ENCODE assay signal across 21 cellular contexts in genomic region chr3:5809811-5810210, GRCh38.
DNase-seq lines count a peak whose midpoint lies in the region; TF ChIP-seq lines count a peak whose summit lies in the region.
"Had no signal": no experiment of that assay in that cellular context is flagged by ENCODE, and none has a peak within 500 bp of the region (broad histone marks: within the 10 kb centered on the region; RNA-seq: fewer than 3 reads in every experiment).

No MANE protein-coding gene starts in this region.

- H3K9me3 ChIP-seq in A673 (ENCODE audit: low read depth, low read length, poor library complexity, severe bottlenecking) = no peaks in the 10 kb centered on the region
- H3K9me3 ChIP-seq: BLaER1 treated with 17β-estradiol and CSF1 and Interleukin-3, amounts not matched to agents 10 nM and 100 nM; SJSA1 had no signal

- POLR2A ChIA-PET in A673 (lab: Charles Lee; ENCODE audit: low non-redundant PET) = no interaction called here

- H3K27me3 Mint-ChIP-seq in endothelial cell (ENCODE audit: unreplicated experiment) = no peaks in the 10 kb centered on the region
- no peaks in the 10 kb centered on the region for H3K27me3 Mint-ChIP-seq in T-helper 2 cell treated with Interferon-gamma antibody and Interleukin-4, amounts not matched to agents 5 μg/mL and 100 μg/mL, for 36 hours (ENCODE audit: low read depth)
- H3K27me3 Mint-ChIP-seq: CD4-positive, alpha-beta T cell had no signal

- no peak overlapping the region for H3K27ac ChIP-seq in A673 (ENCODE audit: low read depth, low read length, poor library complexity, severe bottlenecking)
- H3K27ac ChIP-seq: BLaER1 treated with 17β-estradiol and CSF1 and Interleukin-3, amounts not matched to agents 10 nM and 100 nM; SJSA1 had no signal

- DNase-seq in NCI-H146 (lab: John Stamatoyannopoulos, UW) (peak; percentile 40), NCI-H146 treated with DMSO at 0.1 percent for 48 hours (lab: John Stamatoyannopoulos, UW; ENCODE audit: unreplicated experiment) (no peak), A673 (ENCODE audit: low spot score) (peak; percentile 7), NCI-H1105 treated with DMSO at 0.1 percent for 48 hours (lab: John Stamatoyannopoulos, UW) (peak; percentile 2), endothelial cell (ENCODE audit: low spot score) (no peak), T-helper 1 cell (no peak)
- no peak for DNase-seq in T-helper 2 cell treated with Interferon-gamma antibody and Interleukin-4, amounts not matched to agents 5 μg/mL and 100 μg/mL, for 36 hours (ENCODE audit: low spot score)
- no peak for DNase-seq in stimulated activated CD4-positive, alpha-beta T cell treated with anti-CD3 and anti-CD28 coated beads, Interleukin-2, amount 100 ng/mL, for 24 hours
- DNase-seq: CD4-positive, alpha-beta T cell; COR-L47; DND-41; H9; Karpas-422; NCI-H1092; NCI-H1436 treated with DMSO at 0.1 percent for 48 hours; NCI-H2029; NCI-H2171; NCI-H226 had no signal

- intact Hi-C loops in A673 (cut with micrococcal nuclease; ENCODE audit: unreplicated experiment) = no loop called here

- H3K4me3 ChIP-seq in A673 (ENCODE audit: low read depth, low read length, poor library complexity, severe bottlenecking) = no peak overlapping the region
- H3K4me3 ChIP-seq: BLaER1 treated with 17β-estradiol and CSF1 and Interleukin-3, amounts not matched to agents 10 nM and 100 nM; GM23338; SJSA1 had no signal

- no peaks in the 10 kb centered on the region for H3K27me3 ChIP-seq in A673 (replicated peaks; ENCODE audit: insufficient read depth, low read depth, low read length, poor library complexity)
- H3K27me3 ChIP-seq: BLaER1 treated with 17β-estradiol and CSF1 and Interleukin-3, amounts not matched to agents 10 nM and 100 nM; SJSA1 had no signal

- H3K36me3 ChIP-seq in A673 (ENCODE audit: insufficient read depth, low read length, poor library complexity, severe bottlenecking) = no peaks in the 10 kb centered on the region
- H3K36me3 ChIP-seq: BLaER1 treated with 17β-estradiol and CSF1 and Interleukin-3, amounts not matched to agents 10 nM and 100 nM; SJSA1 had no signal

- no peak for TF ChIP-seq CTCF in A673 (conservative IDR thresholded peaks at IDR 0.05; ENCODE audit: low read depth, low read length)
- no peak for TF ChIP-seq CTCF in endothelial cell (IDR thresholded peaks at IDR 0.05; ENCODE audit: unreplicated experiment)

- peaks cover 3% of the 10 kb centered on the region for H3K36me3 Mint-ChIP-seq in endothelial cell (ENCODE audit: low read depth, unreplicated experiment)
- no peaks in the 10 kb centered on the region for H3K36me3 Mint-ChIP-seq in T-helper 2 cell treated with Interferon-gamma antibody and Interleukin-4, amounts not matched to agents 5 μg/mL and 100 μg/mL, for 36 hours (ENCODE audit: low read depth)

- peaks cover 29% of the 10 kb centered on the region for H3K9me3 Mint-ChIP-seq in endothelial cell (ENCODE audit: unreplicated experiment)
- no peaks in the 10 kb centered on the region for H3K9me3 Mint-ChIP-seq in T-helper 2 cell treated with Interferon-gamma antibody and Interleukin-4, amounts not matched to agents 5 μg/mL and 100 μg/mL, for 36 hours
- H3K9me3 Mint-ChIP-seq: CD4-positive, alpha-beta T cell; H9 had no signal

- peak overlapping the region; percentile 33 for H3K4me3 Mint-ChIP-seq in endothelial cell (ENCODE audit: unreplicated experiment)
- no peak overlapping the region for H3K4me3 Mint-ChIP-seq in T-helper 2 cell treated with Interferon-gamma antibody and Interleukin-4, amounts not matched to agents 5 μg/mL and 100 μg/mL, for 36 hours
- H3K4me3 Mint-ChIP-seq: CD4-positive, alpha-beta T cell; GM23338; H9 had no signal

- H3K4me1 Mint-ChIP-seq in endothelial cell (ENCODE audit: unreplicated experiment) = no peaks in the 10 kb centered on the region
- H3K4me1 Mint-ChIP-seq in T-helper 2 cell treated with Interferon-gamma antibody and Interleukin-4, amounts not matched to agents 5 μg/mL and 100 μg/mL, for 36 hours (ENCODE audit: low read depth) = no peaks in the 10 kb centered on the region

- H3K4me1 ChIP-seq in A673 (ENCODE audit: insufficient read depth, low read length, poor library complexity, severe bottlenecking) = no peaks in the 10 kb centered on the region

- CTCF ChIA-PET in A673 (lab: Charles Lee) = no interaction called here

- BruUV-seq in A673 (replicated peaks; lab: Mats Ljungman, UMichigan) = no TSS peak

- no peak overlapping the region for H3K27ac Mint-ChIP-seq in endothelial cell (ENCODE audit: unreplicated experiment)
- H3K27ac Mint-ChIP-seq in T-helper 2 cell treated with Interferon-gamma antibody and Interleukin-4, amounts not matched to agents 5 μg/mL and 100 μg/mL, for 36 hours = no peak overlapping the region
- H3K27ac Mint-ChIP-seq: CD4-positive, alpha-beta T cell; GM23338; H9 had no signal

Comparison
In these comparisons a context has a peak if more than half of its experiments do, and no peak if none do; other contexts are left out.
1. DNase-seq: peak in NCI-H146 (single experiment), A673 (single experiment) and NCI-H1105 treated with DMSO at 0.1 percent for 48 hours (single experiment); none in NCI-H146 treated with DMSO at 0.1 percent for 48 hours (single experiment), endothelial cell (single experiment), T-helper 2 cell treated with Interferon-gamma antibody and Interleukin-4, amounts not matched to agents 5 μg/mL and 100 μg/mL, for 36 hours (single experiment), T-helper 1 cell (0 of 5) and stimulated activated CD4-positive, alpha-beta T cell treated with anti-CD3 and anti-CD28 coated beads, Interleukin-2, amount 100 ng/mL, for 24 hours (0 of 2).